ENCODE assay signal across 8 cellular contexts in genomic region chr17:33647976-33648375, GRCh38.
DNase-seq lines count a peak whose midpoint lies in the region; ATAC-seq and TF ChIP-seq lines count a peak whose summit lies in the region.

No MANE protein-coding gene starts in this region.

- no peaks in the 10 kb centered on the region for H3K4me1 Mint-ChIP-seq in naive thymus-derived CD8-positive, alpha-beta T cell

- no peak overlapping the region for H3K27ac ChIP-seq in SK-N-SH (ENCODE audit: low read depth in 2 of 2, low read length in 1 of 2)
- no peak overlapping the region for H3K27ac ChIP-seq in hepatocyte
- no peak overlapping the region for H3K27ac ChIP-seq in testis

- H3K4me3 ChIP-seq in SK-N-SH (ENCODE audit: low read depth in 2 of 2, low read length in 1 of 2) (peak overlapping the region in 1 of 2 experiments; percentile 30; a peak in 1 of 4 replicates), hepatocyte (no peak overlapping the region), testis (no peak overlapping the region)

- DNase-seq in NOMO-1 treated with DMSO at 0.1 percent for 48 hours (lab: John Stamatoyannopoulos, UW; ENCODE audit: unreplicated experiment) (peak; percentile 5), NOMO-1 treated with dmso at 0.1 percent for 144 hours (lab: John Stamatoyannopoulos, UW; ENCODE audit: unreplicated experiment) (no peak), SK-N-SH (peak; percentile 49), hepatocyte (ENCODE audit: low spot score) (peak; percentile 71), testis (peak; percentile 33), NCI-H1694 (lab: John Stamatoyannopoulos, UW) (no peak)
- DNase-seq in naive thymus-derived CD8-positive, alpha-beta T cell = no peak

- no peak for TF ChIP-seq POLR2A in testis (IDR thresholded peaks at IDR 0.05)

- H3K79me2 ChIP-seq in SK-N-SH (ENCODE audit: insufficient read depth) (no peaks in the 10 kb centered on the region), hepatocyte (no peaks in the 10 kb centered on the region)

- H3K27me3 Mint-ChIP-seq in naive thymus-derived CD8-positive, alpha-beta T cell = peaks cover 3 to 15% (median 7%) of the 10 kb centered on the region in 5 donors

- WGBS in SK-N-SH (ENCODE audit: low lambda C conversion rate) = 22% methylated on average over 2 of the region's 2 CpGs
- 49% methylated on average over 2 of the region's 2 CpGs for WGBS in hepatocyte (ENCODE audit: low lambda C conversion rate, missing lambda C conversion rate)
- WGBS in testis, 2 donors = 62 to 70% methylated on average over 2 of the region's 2 CpGs

- no peaks in the 10 kb centered on the region for H3K9me3 ChIP-seq in SK-N-SH
- no peaks in the 10 kb centered on the region for H3K9me3 ChIP-seq in hepatocyte (ENCODE audit: low read depth)
- H3K9me3 ChIP-seq in testis = no peaks in the 10 kb centered on the region

- H3K36me3 ChIP-seq in SK-N-SH (replicated peaks in 1 of 2; ENCODE audit: control insufficient read depth in 1 of 2, insufficient read depth in 2 of 2, low read length in 1 of 2) = no peaks in the 10 kb centered on the region
- H3K36me3 ChIP-seq in hepatocyte (replicated peaks; ENCODE audit: insufficient read depth, low read depth) = no peaks in the 10 kb centered on the region
- H3K36me3 ChIP-seq in testis (ENCODE audit: low read depth, missing control alignments) = no peaks in the 10 kb centered on the region

- CTCF ChIA-PET in SK-N-SH (lab: Yijun Ruan, JAX) = interaction anchor here (0.6 to 1.4 kb wide), 5 partner anchors 24 to 127 kb away, joined by 3 to 5 read pairs (median 3); no protein-coding TSS in a partner anchor

- H3K27me3 ChIP-seq in SK-N-SH (ENCODE audit: insufficient read depth) = no peaks in the 10 kb centered on the region; the same call in 1 of the 2 replicates
- peaks cover 21% of the 10 kb centered on the region for H3K27me3 ChIP-seq in hepatocyte
- H3K27me3 ChIP-seq in testis = no peaks in the 10 kb centered on the region

- POLR2A ChIA-PET in SK-N-SH (lab: Yijun Ruan, JAX) = no interaction called here
- POLR2A ChIA-PET in naive thymus-derived CD8-positive, alpha-beta T cell (lab: Charles Lee) = no interaction called here

- no peak overlapping the region for H2AFZ ChIP-seq in SK-N-SH (ENCODE audit: low read depth)
- no peak overlapping the region for H2AFZ ChIP-seq in hepatocyte

- H3K4me3 Mint-ChIP-seq in naive thymus-derived CD8-positive, alpha-beta T cell = no peak overlapping the region

- no peak for TF ChIP-seq EP300 in SK-N-SH (IDR thresholded peaks at IDR 0.05; ENCODE audit: borderline replicate concordance in 1 of 2, low read depth in 1 of 2, low read length in 1 of 2)

- no peaks in the 10 kb centered on the region for H4K20me1 ChIP-seq in SK-N-SH (ENCODE audit: insufficient read depth)
- H4K20me1 ChIP-seq in hepatocyte (ENCODE audit: insufficient read depth, poor library complexity, severe bottlenecking) = no peaks in the 10 kb centered on the region

- H3K9me3 Mint-ChIP-seq in naive thymus-derived CD8-positive, alpha-beta T cell = no peaks in the 10 kb centered on the region

- peak; percentile 53 for TF ChIP-seq RAD21 in SK-N-SH (IDR thresholded peaks at IDR 0.05; ENCODE audit: low read length)

- ATAC-seq in naive thymus-derived CD8-positive, alpha-beta T cell = no peak
- ATAC-seq in GM19035 (IDR thresholded peaks at IDR 0.05; ENCODE audit: unreplicated experiment) = no peak

- no peak overlapping the region for H3K27ac Mint-ChIP-seq in naive thymus-derived CD8-positive, alpha-beta T cell

- peak; percentile 69 for TF ChIP-seq CTCF in SK-N-SH (IDR thresholded peaks at IDR 0.05)
- TF ChIP-seq CTCF in hepatocyte (IDR thresholded peaks at IDR 0.05; ENCODE audit: poor library complexity) = peak; percentile 67
- TF ChIP-seq CTCF in testis (IDR thresholded peaks at IDR 0.05) = peak in 2 of 3 experiments; percentile 32 to 51

- no peaks in the 10 kb centered on the region for H3F3A ChIP-seq in SK-N-SH (replicated peaks; ENCODE audit: insufficient read depth)

- no peaks in the 10 kb centered on the region for H3K36me3 Mint-ChIP-seq in naive thymus-derived CD8-positive, alpha-beta T cell

- H3K4me1 ChIP-seq in SK-N-SH (ENCODE audit: control insufficient read depth in 1 of 2, insufficient read depth in 2 of 2, low read depth in 1 of 2, low read length in 1 of 2) (peaks cover 0 to 3% of the 10 kb centered on the region in 2 experiments; a peak in 1 of 4 replicates), hepatocyte (ENCODE audit: insufficient read depth) (no peaks in the 10 kb centered on the region), testis (no peaks in the 10 kb centered on the region)

- H3K4me2 ChIP-seq in SK-N-SH (no peak overlapping the region), hepatocyte (no peak overlapping the region)

- no peak overlapping the region for H3K9ac ChIP-seq in SK-N-SH

- intact Hi-C loops in testis (cut with DNase I; ENCODE audit: low total_unique reads) = no loop called here

- H3K9me2 ChIP-seq in SK-N-SH (no peaks in the 10 kb centered on the region), hepatocyte (replicated peaks; ENCODE audit: insufficient read depth) (no peaks in the 10 kb centered on the region)

TF ChIP-seq in SK-N-SH, 30 proteins besides CTCF, POLR2A, EP300 and RAD21:
- TF ChIP-seq CHD2 (IDR thresholded peaks at IDR 0.05; ENCODE audit: low read length, partially characterized antibody) (no peak), SMC3 (IDR thresholded peaks at IDR 0.05; ENCODE audit: low read depth, low read length) (peak; percentile 51)
TF ChIP-seq in SK-N-SH: peak in this region for 1.

Comparison
In these comparisons a context has a peak if more than half of its experiments do, and no peak if none do; other contexts are left out.
1. DNase-seq: peak in NOMO-1 treated with DMSO at 0.1 percent for 48 hours (single experiment), SK-N-SH (single experiment), hepatocyte (single experiment) and testis (single experiment); none in NOMO-1 treated with dmso at 0.1 percent for 144 hours (single experiment), naive thymus-derived CD8-positive, alpha-beta T cell (0 of 10) and NCI-H1694 (single experiment).
2. Peak in every context shown above with its lines, with median percentiles within 50 percentile points of each other: CTCF ChIP-seq.